13 cellular contexts compared by ENCODE assay signal in genomic region chr2:234137400-234138014, GRCh38.
A peak's percentile ranks its signal among the peaks of the same experiment; 100 is the strongest.
DNase-seq lines count a peak whose midpoint lies in the region; ATAC-seq and TF ChIP-seq lines count a peak whose summit lies in the region.
"Had no signal": no experiment of that assay in that cellular context is flagged by ENCODE, and none has a peak within 500 bp of the region (broad histone marks: within the 10 kb centered on the region; RNA-seq: fewer than 3 reads in every experiment).

No MANE protein-coding gene starts in this region.

- 23% methylated on average over 6 of the region's 6 CpGs for WGBS in mammary epithelial cell (ENCODE audit: low coverage, missing lambda C conversion rate)

- H3K4me2 ChIP-seq in mammary epithelial cell (ENCODE audit: insufficient read depth, low read depth, low read length) = peak overlapping the region; percentile 43
- H3K4me2 ChIP-seq: neural progenitor cell had no signal

- H3K4me3 Mint-ChIP-seq in naive thymus-derived CD8-positive, alpha-beta T cell = peak overlapping the region in 3 of 10 donors; percentile 2 to 15 (median 11)
- H3K4me3 Mint-ChIP-seq: stimulated activated naive CD8-positive, alpha-beta T cell treated with anti-CD3 and anti-CD28 coated beads, Interleukin-15, Interleukin-2, amounts not matched to agents 100 ng/mL and 50 ng/mL, for 24 hours had no signal

- in situ Hi-C loops in mammary epithelial cell (cut with MboI; ENCODE audit: low sequenced_read_pairs in 2 of 2) (loop anchor here (5.0 to 25.0 kb wide), 5 partner anchors 120 to 950 kb away; partner anchors contain the start of gene ARL4C (in 1 of the 2)), G401 (cut with HindIII; ENCODE audit: low sequenced_read_pairs) (no loop called here)

- intact Hi-C loops in mammary epithelial cell (cut with micrococcal nuclease) = loop anchor here (1.0 to 10.0 kb wide), 3 partner anchors 66 to 977 kb away; no protein-coding TSS in a partner anchor

- peaks cover 20 to 31% (median 30%) of the 10 kb centered on the region in 4 donors for H3K4me1 Mint-ChIP-seq in naive thymus-derived CD8-positive, alpha-beta T cell

- H3K9me3 Mint-ChIP-seq in naive thymus-derived CD8-positive, alpha-beta T cell = no peaks in the 10 kb centered on the region
- H3K9me3 Mint-ChIP-seq: stimulated activated naive CD8-positive, alpha-beta T cell treated with anti-CD3 and anti-CD28 coated beads, Interleukin-15, Interleukin-2, amounts not matched to agents 100 ng/mL and 50 ng/mL, for 24 hours had no signal

- POLR2A ChIA-PET in naive thymus-derived CD8-positive, alpha-beta T cell (lab: Charles Lee) = interaction anchor here (0.7 to 5.0 kb wide), 5 partner anchors 14 to 1849 kb away, joined by 3 to 43 read pairs (median 3); partner anchors contain the start of gene ARL4C

- no peaks in the 10 kb centered on the region for H3K36me3 Mint-ChIP-seq in naive thymus-derived CD8-positive, alpha-beta T cell
- H3K36me3 Mint-ChIP-seq: neural progenitor cell had no signal

- no TSS peak for BruUV-seq in mammary epithelial cell (replicated peaks; lab: Mats Ljungman, UMichigan)

- H3K79me2 ChIP-seq in mammary epithelial cell (ENCODE audit: insufficient read depth, low read length) = no peaks in the 10 kb centered on the region

- H3K9ac ChIP-seq in mammary epithelial cell (ENCODE audit: insufficient read depth, low read length) = peak overlapping the region; percentile 43
- H3K9ac ChIP-seq: neural progenitor cell had no signal

- no peaks in the 10 kb centered on the region for H3K36me3 ChIP-seq in mammary epithelial cell (ENCODE audit: insufficient read depth, low read length)
- H3K36me3 ChIP-seq: neural progenitor cell, Peyer's patch had no signal

- H3K4me3 ChIP-seq in mammary epithelial cell (replicated peaks in 1 of 3; ENCODE audit: insufficient read depth in 1 of 3, low read depth in 2 of 3, low read length in 3 of 3) = no peak overlapping the region
- H3K4me3 ChIP-seq: neural progenitor cell, Peyer's patch had no signal

- dilution Hi-C loops in mammary epithelial cell (cut with HindIII; ENCODE audit: low sequenced_read_pairs) = no loop called here

- CTCF ChIA-PET in mammary epithelial cell (lab: Charles Lee; ENCODE audit: low non-redundant PET) = interaction anchor here (0.6 kb wide), 1 partner anchor 104 kb away, joined by 4 read pairs; no protein-coding TSS in a partner anchor

- H3K27ac Mint-ChIP-seq in naive thymus-derived CD8-positive, alpha-beta T cell = peak overlapping the region in 7 of 10 donors; percentile 32 to 72 (median 61)
- H3K27ac Mint-ChIP-seq: neural progenitor cell; stimulated activated naive CD8-positive, alpha-beta T cell treated with anti-CD3 and anti-CD28 coated beads, Interleukin-15, Interleukin-2, amounts not matched to agents 100 ng/mL and 50 ng/mL, for 24 hours had no signal

- no peak overlapping the region for H2AFZ ChIP-seq in mammary epithelial cell (ENCODE audit: low read depth, low read length)
- H2AFZ ChIP-seq: neural progenitor cell had no signal

- peak; percentile 71 to 74 for ATAC-seq in naive thymus-derived CD8-positive, alpha-beta T cell
- ATAC-seq in HG03342 (IDR thresholded peaks at IDR 0.05; ENCODE audit: unreplicated experiment) = no peak

- no peak for TF ChIP-seq CTCF in mammary epithelial cell (conservative IDR thresholded peaks at IDR 0.05 in 1 of 2, IDR thresholded peaks at IDR 0.05 in 1 of 2; ENCODE audit: extremely low read depth in 1 of 2, insufficient read depth in 1 of 2, low read depth in 1 of 2, low read length in 2 of 2)

- H3K9me3 ChIP-seq in mammary epithelial cell (replicated peaks; ENCODE audit: insufficient read depth, low read length) = peaks cover 29% of the 10 kb centered on the region
- H3K9me3 ChIP-seq: Peyer's patch had no signal

- no peaks in the 10 kb centered on the region for H3K27me3 ChIP-seq in mammary epithelial cell (ENCODE audit: insufficient read depth, low read length)
- H3K27me3 ChIP-seq: neural progenitor cell, Peyer's patch had no signal

- peak overlapping the region; percentile 70 for H3K27ac ChIP-seq in mammary epithelial cell (ENCODE audit: insufficient read depth, low read depth, low read length)
- H3K27ac ChIP-seq: neural progenitor cell, Peyer's patch had no signal

- DNase-seq in EH (ENCODE audit: low read depth) = peak; percentile 54
- peak; percentile 97 for DNase-seq in M059J (ENCODE audit: low read depth)
- DNase-seq in mammary epithelial cell = peak; percentile 95
- DNase-seq in naive thymus-derived CD8-positive, alpha-beta T cell = peak in 4 of 10 donors; percentile 5 to 28 (median 24)
- no peak for DNase-seq in activated naive CD4-positive, alpha-beta T cell (lab: John Stamatoyannopoulos, UW)
- DNase-seq in G401 (ENCODE audit: low spot score) = no peak
- no peak for DNase-seq in NK-92 treated with Interleukin-12 subunit alpha and Interleukin-12 subunit beta, amount 100 ng/mL, for 24 hours (lab: John Stamatoyannopoulos, UW)
- DNase-seq: activated naive CD4-positive, alpha-beta T cell treated with anti-CD3 and anti-CD28 coated beads, Interleukin-2, amount 50 U/mL, for 16 hours; NCI-H1105; Peyer's patch had no signal

- H3K27me3 Mint-ChIP-seq in naive thymus-derived CD8-positive, alpha-beta T cell = peaks cover 0 to 1% (median 0%) of the 10 kb centered on the region in 5 donors
- H3K27me3 Mint-ChIP-seq: stimulated activated naive CD8-positive, alpha-beta T cell treated with anti-CD3 and anti-CD28 coated beads, Interleukin-15, Interleukin-2, amounts not matched to agents 100 ng/mL and 50 ng/mL, for 24 hours had no signal

- no peaks in the 10 kb centered on the region for H4K20me1 ChIP-seq in mammary epithelial cell (ENCODE audit: insufficient read depth, low read length)

- peaks cover 76% of the 10 kb centered on the region for H3K4me1 ChIP-seq in mammary epithelial cell (ENCODE audit: insufficient read depth, low read length)
- H3K4me1 ChIP-seq: Peyer's patch had no signal

Comparison
In these comparisons a context has a peak if more than half of its experiments do, and no peak if none do; other contexts are left out.
1. DNase-seq: peak in EH (single experiment), M059J (single experiment) and mammary epithelial cell (single experiment); none in activated naive CD4-positive, alpha-beta T cell (0 of 4), G401 (single experiment) and NK-92 treated with Interleukin-12 subunit alpha and Interleukin-12 subunit beta, amount 100 ng/mL, for 24 hours (single experiment).